11 cellular contexts compared by ENCODE assay signal in the genomic region with DNA sequence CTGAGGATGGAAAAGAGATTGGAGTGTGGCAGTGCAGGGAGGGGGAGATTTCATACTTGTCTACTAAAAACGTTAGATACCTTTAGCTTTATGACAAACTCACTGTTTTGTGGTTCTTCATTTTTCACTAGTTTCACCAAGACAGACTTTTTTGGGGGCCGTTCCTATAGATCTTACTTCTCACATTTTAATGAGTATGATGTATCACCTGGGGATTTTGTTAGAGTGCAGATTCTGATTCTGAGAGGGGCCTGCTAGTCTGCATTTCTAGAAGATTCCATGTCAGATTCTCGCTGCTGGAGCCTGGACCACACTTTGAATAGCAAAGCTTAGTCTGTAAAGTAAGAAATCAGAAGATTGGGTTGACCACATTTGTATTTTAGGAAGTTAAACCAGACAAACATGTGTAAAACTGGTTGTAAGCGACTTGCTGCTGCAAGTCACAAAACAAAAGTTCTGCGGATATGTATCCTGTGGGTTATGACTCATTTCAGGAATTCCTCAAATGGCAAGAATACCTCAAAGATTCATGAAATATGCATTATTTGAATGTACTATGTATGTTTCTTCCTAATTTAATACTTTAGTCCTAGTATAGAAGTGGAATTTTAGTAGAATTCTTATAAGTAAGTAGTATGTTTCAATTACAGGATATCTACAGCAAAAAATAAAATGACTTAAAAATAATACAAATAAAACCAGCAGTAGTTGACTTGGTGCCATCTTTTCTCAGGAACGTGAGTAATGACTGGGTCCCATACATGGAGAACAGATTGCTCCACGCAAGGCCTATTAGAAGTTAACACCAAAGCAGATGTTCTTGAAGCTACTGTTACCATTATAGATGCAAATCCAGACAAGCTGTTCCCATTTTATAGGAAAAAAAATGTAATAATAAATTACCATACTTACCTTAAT. TPM values are rescaled to one million over a fixed set of nuclear protein-coding genes. Genes with fewer than 3 reads are reported as not detected.
DNase-seq lines count a peak whose midpoint lies in the region; ATAC-seq, FAIRE-seq and TF ChIP-seq lines count a peak whose summit lies in the region.
"Had no signal": no experiment of that assay in that cellular context is flagged by ENCODE, and none has a peak within 500 bp of the region (broad histone marks: within the 10 kb centered on the region; RNA-seq: fewer than 3 reads in every experiment).

No MANE protein-coding gene starts in this region.

- no peaks in the 10 kb centered on the region for H3K27me3 Mint-ChIP-seq in natural killer cell treated with Interleukin-12 subunit alpha and Interleukin-12 subunit beta and Interleukin-15 and Interleukin-18, amount 100 ng/mL, for 72 hours
- no peaks in the 10 kb centered on the region for H3K27me3 Mint-ChIP-seq in natural killer cell (ENCODE audit: low read depth in 2 of 2)

- H3K36me3 Mint-ChIP-seq in natural killer cell treated with Interleukin-12 subunit alpha and Interleukin-12 subunit beta and Interleukin-15 and Interleukin-18, amount 100 ng/mL, for 72 hours, result no peaks in the 10 kb centered on the region
- H3K36me3 Mint-ChIP-seq in natural killer cell, result no peaks in the 10 kb centered on the region

- intact Hi-C loops in natural killer cell (cut with micrococcal nuclease), result no loop called here
- intact Hi-C loops in left cardiac atrium (cut with DNase I), result no loop called here

- H3K9me3 Mint-ChIP-seq in natural killer cell treated with Interleukin-12 subunit alpha and Interleukin-12 subunit beta and Interleukin-15 and Interleukin-18, amount 100 ng/mL, for 72 hours, result no peaks in the 10 kb centered on the region
- H3K9me3 Mint-ChIP-seq in natural killer cell, result no peaks in the 10 kb centered on the region

- ATAC-seq in natural killer cell treated with Interleukin-12 subunit alpha and Interleukin-12 subunit beta and Interleukin-15 and Interleukin-18, amount 100 ng/mL, for 72 hours, result peak; percentile 60 to 65
- ATAC-seq in natural killer cell, result no peak
- no peak for ATAC-seq in HG03159 (IDR thresholded peaks at IDR 0.05; ENCODE audit: unreplicated experiment)
- ATAC-seq in left cardiac atrium, result no peak
- ATAC-seq: Panc1 had no signal

- FAIRE-seq in urothelium cell line (lab: Jason Lieb, UNC), result no peak

- H3K4me3 ChIP-seq in choroid plexus epithelial cell (ENCODE audit: low read depth, low read length), result no peak overlapping the region
- H3K4me3 ChIP-seq: thoracic aorta had no signal

- TF ChIP-seq CTCF in natural killer cell (IDR thresholded peaks at IDR 0.05), result no peak
- TF ChIP-seq CTCF in choroid plexus epithelial cell (conservative IDR thresholded peaks at IDR 0.05; ENCODE audit: low read depth, low read length), result no peak

- peak overlapping the region; percentile 84 for H3K4me3 Mint-ChIP-seq in natural killer cell treated with Interleukin-12 subunit alpha and Interleukin-12 subunit beta and Interleukin-15 and Interleukin-18, amount 100 ng/mL, for 72 hours
- H3K4me3 Mint-ChIP-seq in natural killer cell, result no peak overlapping the region

- peak overlapping the region; percentile 67 to 81 for H3K27ac Mint-ChIP-seq in natural killer cell treated with Interleukin-12 subunit alpha and Interleukin-12 subunit beta and Interleukin-15 and Interleukin-18, amount 100 ng/mL, for 72 hours
- no peak overlapping the region for H3K27ac Mint-ChIP-seq in natural killer cell

- no peak for DNase-seq in natural killer cell treated with Interleukin-12 subunit alpha and Interleukin-12 subunit beta and Interleukin-15 and Interleukin-18, amount 100 ng/mL, for 72 hours (ENCODE audit: low spot score)
- DNase-seq in natural killer cell (no peak), NCI-H226 (peak; percentile 52), choroid plexus epithelial cell (ENCODE audit: low read depth) (peak; percentile 93), urothelium cell line (ENCODE audit: low spot score) (peak; percentile 61), left cardiac atrium (no peak), NCI-H510A (lab: John Stamatoyannopoulos, UW) (no peak)
- DNase-seq: DND-41 had no signal

- H3K4me1 Mint-ChIP-seq in natural killer cell treated with Interleukin-12 subunit alpha and Interleukin-12 subunit beta and Interleukin-15 and Interleukin-18, amount 100 ng/mL, for 72 hours (ENCODE audit: low read depth in 2 of 2), result peaks cover 10 to 19% of the 10 kb centered on the region in 2 donors
- peaks cover 0 to 8% of the 10 kb centered on the region in 2 donors for H3K4me1 Mint-ChIP-seq in natural killer cell

RNA-seq across cellular contexts. Expression of gene NFIL3, which starts 27.8 kb away (rescaled TPM):
- 10 to 100 TPM; 28.7 to 79.7 TPM for total RNA-seq in natural killer cell treated with Interleukin-12 subunit alpha and Interleukin-12 subunit beta and Interleukin-15 and Interleukin-18, amount 100 ng/mL, for 72 hours
- 10 to 100 TPM; 94.6 to 98.0 (median 97.0) TPM for total RNA-seq in natural killer cell
- total RNA-seq in left cardiac atrium, result 10 to 100 TPM; 17.4 to 45.5 TPM

RNA-seq across cellular contexts. Expression of gene AUH, which starts 34.1 kb away (rescaled TPM):
- total RNA-seq in natural killer cell treated with Interleukin-12 subunit alpha and Interleukin-12 subunit beta and Interleukin-15 and Interleukin-18, amount 100 ng/mL, for 72 hours, result 10 to 100 TPM; 19.4 to 25.2 TPM
- total RNA-seq in natural killer cell, result 10 to 100 TPM; 26.7 to 36.6 (median 34.9) TPM
- total RNA-seq in left cardiac atrium, result 10 to 100 TPM; 22.1 to 22.7 TPM

Comparison
In these comparisons a context has a peak if more than half of its experiments do, and no peak if none do; other contexts are left out.
1. ATAC-seq: peak in natural killer cell treated with Interleukin-12 subunit alpha and Interleukin-12 subunit beta and Interleukin-15 and Interleukin-18, amount 100 ng/mL, for 72 hours (2 of 2); none in natural killer cell (0 of 3), HG03159 (single experiment) and left cardiac atrium (0 of 2).
2. H3K27ac Mint-ChIP-seq: peak in natural killer cell treated with Interleukin-12 subunit alpha and Interleukin-12 subunit beta and Interleukin-15 and Interleukin-18, amount 100 ng/mL, for 72 hours (2 of 2); none in natural killer cell (0 of 2).
3. DNase-seq: peak in NCI-H226 (single experiment), choroid plexus epithelial cell (single experiment) and urothelium cell line (single experiment); none in natural killer cell treated with Interleukin-12 subunit alpha and Interleukin-12 subunit beta and Interleukin-15 and Interleukin-18, amount 100 ng/mL, for 72 hours (single experiment), natural killer cell (single experiment), left cardiac atrium (single experiment) and NCI-H510A (single experiment).